In genomic region chr5:172768573-172769323, GRCh38 we compare ENCODE assay signal across 8 cellular contexts. TPM values are rescaled to one million over a fixed set of nuclear protein-coding genes. Genes with fewer than 3 reads are reported as not detected.
DNase-seq lines count a peak whose midpoint lies in the region; ATAC-seq and TF ChIP-seq lines count a peak whose summit lies in the region.

No MANE protein-coding gene starts in this region.

- no peak for DNase-seq in activated naive CD8-positive, alpha-beta T cell treated with anti-CD3 and anti-CD28 coated beads, Interleukin-2, amount 10 ng/mL, durations not matched to agents 7 days and 5 days
- DNase-seq in right atrium auricular region (ENCODE audit: low spot score) = no peak
- DNase-seq in H7 = no peak

- peaks cover 0 to 30% of the 10 kb centered on the region in 2 experiments; a peak in 1 of 3 replicates for H3K36me3 ChIP-seq in HEK293 (ENCODE audit: control insufficient read depth in 2 of 2, insufficient read depth in 1 of 2, low read length in 2 of 2)
- peaks cover 37% of the 10 kb centered on the region for H3K36me3 ChIP-seq in right atrium auricular region
- H3K36me3 ChIP-seq in skeletal muscle tissue (ENCODE audit: control insufficient read depth in 3 of 3, insufficient read depth in 3 of 3, low read length in 3 of 3) = peaks cover 24 to 34% (median 25%) of the 10 kb centered on the region in 3 donors
- peaks cover 13% of the 10 kb centered on the region for H3K36me3 ChIP-seq in H7 (replicated peaks; ENCODE audit: control insufficient read depth, insufficient read depth, low read length)

- no peak overlapping the region; the same call in 1 of the 2 replicates for H3K27ac ChIP-seq in HEK293 (ENCODE audit: extremely low read depth, low read depth, low read length)
- peak overlapping the region; percentile 93 to 97 for H3K27ac ChIP-seq in right atrium auricular region
- H3K27ac ChIP-seq in skeletal muscle tissue (ENCODE audit: low read depth, low read length) = peak overlapping the region; percentile 100

- H3K4me3 Mint-ChIP-seq in activated naive CD8-positive, alpha-beta T cell treated with anti-CD3 and anti-CD28 coated beads, Interleukin-2, amount 10 ng/mL, durations not matched to agents 7 days and 5 days = peak overlapping the region; percentile 89

- ATAC-seq in activated naive CD8-positive, alpha-beta T cell treated with anti-CD3 and anti-CD28 coated beads, Interleukin-2, amount 10 ng/mL, durations not matched to agents 7 days and 5 days (ENCODE audit: low read depth) = no peak
- ATAC-seq in GM21717 (IDR thresholded peaks at IDR 0.05; ENCODE audit: unreplicated experiment) = no peak
- no peak for ATAC-seq in GM18867 (IDR thresholded peaks at IDR 0.05; ENCODE audit: unreplicated experiment)
- no peak for ATAC-seq in HG03095 (IDR thresholded peaks at IDR 0.05; ENCODE audit: unreplicated experiment)

- H3K4me1 Mint-ChIP-seq in activated naive CD8-positive, alpha-beta T cell treated with anti-CD3 and anti-CD28 coated beads, Interleukin-2, amount 10 ng/mL, durations not matched to agents 7 days and 5 days = peaks cover 40% of the 10 kb centered on the region

- H3K27ac Mint-ChIP-seq in activated naive CD8-positive, alpha-beta T cell treated with anti-CD3 and anti-CD28 coated beads, Interleukin-2, amount 10 ng/mL, durations not matched to agents 7 days and 5 days = no peak overlapping the region

- peaks cover 14% of the 10 kb centered on the region for H3K36me3 Mint-ChIP-seq in activated naive CD8-positive, alpha-beta T cell treated with anti-CD3 and anti-CD28 coated beads, Interleukin-2, amount 10 ng/mL, durations not matched to agents 7 days and 5 days

- H3K27me3 ChIP-seq in right atrium auricular region = no peaks in the 10 kb centered on the region
- H3K27me3 ChIP-seq in skeletal muscle tissue (ENCODE audit: control insufficient read depth in 3 of 3, insufficient read depth in 3 of 3, low read length in 3 of 3) = no peaks in the 10 kb centered on the region
- H3K27me3 ChIP-seq in H7 (ENCODE audit: control insufficient read depth, insufficient read depth, low read length) = peaks cover 3% of the 10 kb centered on the region; the same call in 1 of the 2 replicates

- POLR2A ChIA-PET in HEK293 (lab: Yijun Ruan, JAX) = interaction anchor here (0.7 to 7.5 kb wide), 11 partner anchors 9 to 163 kb away, joined by 3 to 89 read pairs (median 5); partner anchors contain the start of gene ERGIC1
- POLR2A ChIA-PET in activated naive CD8-positive, alpha-beta T cell treated with anti-CD3 and anti-CD28 coated beads, Interleukin-2, amount 10 ng/mL, durations not matched to agents 7 days and 5 days (lab: Charles Lee) = no interaction called here

- H3K4me1 ChIP-seq in HEK293 (ENCODE audit: control insufficient read depth, insufficient read depth, low read length) (peaks cover 22% of the 10 kb centered on the region; the same call in 1 of the 2 replicates), right atrium auricular region (peaks cover 0 to 56% of the 10 kb centered on the region in 2 donors), skeletal muscle tissue (ENCODE audit: control insufficient read depth in 3 of 3, insufficient read depth in 3 of 3, low read length in 3 of 3) (peaks cover 53 to 65% (median 62%) of the 10 kb centered on the region in 3 donors)

- H3K27me3 Mint-ChIP-seq in activated naive CD8-positive, alpha-beta T cell treated with anti-CD3 and anti-CD28 coated beads, Interleukin-2, amount 10 ng/mL, durations not matched to agents 7 days and 5 days = no peaks in the 10 kb centered on the region

- CTCF ChIA-PET in HEK293 (lab: Yijun Ruan, JAX) = interaction anchor here (0.7 to 2.9 kb wide), 3 partner anchors 52 to 1568 kb away, joined by 3 to 14 read pairs (median 13); no protein-coding TSS in a partner anchor

- H3K9me3 Mint-ChIP-seq in activated naive CD8-positive, alpha-beta T cell treated with anti-CD3 and anti-CD28 coated beads, Interleukin-2, amount 10 ng/mL, durations not matched to agents 7 days and 5 days = no peaks in the 10 kb centered on the region

- H3K9ac ChIP-seq in skeletal muscle tissue (ENCODE audit: low read depth in 1 of 3, low read length in 3 of 3) = peak overlapping the region; percentile 100

- H3K9me3 ChIP-seq in HEK293 (ENCODE audit: control insufficient read depth, insufficient read depth, low read depth, low read length) (no peaks in the 10 kb centered on the region), right atrium auricular region (no peaks in the 10 kb centered on the region), skeletal muscle tissue (ENCODE audit: control insufficient read depth in 3 of 3, low read length in 3 of 3) (no peaks in the 10 kb centered on the region)

- no peak for TF ChIP-seq CTCF in HEK293 (tag by site-specific recombination; IDR thresholded peaks at IDR 0.05)
- TF ChIP-seq CTCF in right atrium auricular region (IDR thresholded peaks at IDR 0.05) = no peak

- H3K4me3 ChIP-seq in HEK293 (ENCODE audit: low read depth, low read length) (peak overlapping the region; percentile 89), right atrium auricular region (peak overlapping the region; percentile 80 to 87), skeletal muscle tissue (ENCODE audit: low read length in 3 of 3) (peak overlapping the region; percentile 91 to 100 (median 99)), H7 (ENCODE audit: insufficient read depth, low read depth, low read length) (no peak overlapping the region)

TF ChIP-seq in HEK293, 187 proteins besides CTCF, POLR2A, EP300 and RAD21 (continues in another document):
- TF ChIP-seq, protein P1, sequence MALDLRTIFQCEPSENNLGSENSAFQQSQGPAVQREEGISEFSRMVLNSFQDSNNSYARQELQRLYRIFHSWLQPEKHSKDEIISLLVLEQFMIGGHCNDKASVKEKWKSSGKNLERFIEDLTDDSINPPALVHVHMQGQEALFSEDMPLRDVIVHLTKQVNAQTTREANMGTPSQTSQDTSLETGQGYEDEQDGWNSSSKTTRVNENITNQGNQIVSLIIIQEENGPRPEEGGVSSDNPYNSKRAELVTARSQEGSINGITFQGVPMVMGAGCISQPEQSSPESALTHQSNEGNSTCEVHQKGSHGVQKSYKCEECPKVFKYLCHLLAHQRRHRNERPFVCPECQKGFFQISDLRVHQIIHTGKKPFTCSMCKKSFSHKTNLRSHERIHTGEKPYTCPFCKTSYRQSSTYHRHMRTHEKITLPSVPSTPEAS (tag by site-specific recombination; IDR thresholded peaks at IDR 0.05) = no peak
- no peak for TF ChIP-seq ZNF184 (tag by site-specific recombination; IDR thresholded peaks at IDR 0.05)
- TF ChIP-seq ZNF449 (tag by site-specific recombination; IDR thresholded peaks at IDR 0.05) = no peak
- TF ChIP-seq ZNF560 (tag by site-specific recombination; IDR thresholded peaks at IDR 0.05; ENCODE audit: borderline replicate concordance) = no peak
- no peak for TF ChIP-seq ZNF610 (tag by site-specific recombination; IDR thresholded peaks at IDR 0.05; ENCODE audit: borderline replicate concordance)
- no peak for TF ChIP-seq ZNF155 (tag by site-specific recombination; IDR thresholded peaks at IDR 0.05)
- no peak for TF ChIP-seq ZNF2 (tag by site-specific recombination; IDR thresholded peaks at IDR 0.05)
- no peak for TF ChIP-seq ZNF658 (tag by site-specific recombination; IDR thresholded peaks at IDR 0.05)
- no peak for TF ChIP-seq ATF2 (tag by site-specific recombination; IDR thresholded peaks at IDR 0.05; ENCODE audit: low read depth)
- TF ChIP-seq, protein P2, sequence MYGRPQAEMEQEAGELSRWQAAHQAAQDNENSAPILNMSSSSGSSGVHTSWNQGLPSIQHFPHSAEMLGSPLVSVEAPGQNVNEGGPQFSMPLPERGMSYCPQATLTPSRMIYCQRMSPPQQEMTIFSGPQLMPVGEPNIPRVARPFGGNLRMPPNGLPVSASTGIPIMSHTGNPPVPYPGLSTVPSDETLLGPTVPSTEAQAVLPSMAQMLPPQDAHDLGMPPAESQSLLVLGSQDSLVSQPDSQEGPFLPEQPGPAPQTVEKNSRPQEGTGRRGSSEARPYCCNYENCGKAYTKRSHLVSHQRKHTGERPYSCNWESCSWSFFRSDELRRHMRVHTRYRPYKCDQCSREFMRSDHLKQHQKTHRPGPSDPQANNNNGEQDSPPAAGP (tag by site-specific recombination; IDR thresholded peaks at IDR 0.05) = peak; percentile 64
- TF ChIP-seq ZNF600 (tag by site-specific recombination; IDR thresholded peaks at IDR 0.05) = peak; percentile 41; the same call in 1 of the 2 replicates
- TF ChIP-seq ZBTB21 (tag by site-specific recombination; IDR thresholded peaks at IDR 0.05) = no peak

RNA-seq across cellular contexts. Expression of gene DUSP1, which starts 2.2 kb away (rescaled TPM):
- 10 to 100 TPM; 39.4 to 41.5 TPM for total RNA-seq in activated naive CD8-positive, alpha-beta T cell treated with anti-CD3 and anti-CD28 coated beads, Interleukin-2, amount 10 ng/mL, durations not matched to agents 7 days and 5 days
- total RNA-seq in right atrium auricular region (100 to 1,000 TPM; 804 to 819 TPM), skeletal muscle tissue (67.3 TPM)
- 11.5 and 15.4 TPM in 2 replicates for total RNA-seq in H7 (2014; rRNA removed; shearing (Covaris generic))

Comparison
In these comparisons a context has a peak if more than half of its experiments do, and no peak if none do; other contexts are left out.
1. RNA of gene DUSP1, which starts 2.2 kb away (total RNA-seq): 804 to 819 TPM in right atrium auricular region; 67.3 TPM in skeletal muscle tissue (single experiment), 39.4 to 41.5 TPM in activated naive CD8-positive, alpha-beta T cell treated with anti-CD3 and anti-CD28 coated beads, Interleukin-2, amount 10 ng/mL, durations not matched to agents 7 days and 5 days and 11.5 to 15.4 TPM in H7; every median in the first group is over 10 times any median in the second.